ENCODE assay signal across 8 cellular contexts in genomic region chr18:21599585-21600525, GRCh38. TPM values are rescaled to one million over a fixed set of nuclear protein-coding genes. Genes with fewer than 3 reads are reported as not detected.
DNase-seq lines count a peak whose midpoint lies in the region; ATAC-seq and TF ChIP-seq lines count a peak whose summit lies in the region.

No MANE protein-coding gene starts in this region.

- peak overlapping the region; percentile 86 for H3K27ac ChIP-seq in BLaER1

- peak overlapping the region; percentile 98 for H3K27ac Mint-ChIP-seq in glutamatergic neuron (ENCODE audit: unreplicated experiment)

- H3K4me2 ChIP-seq in BLaER1 = peak overlapping the region; percentile 94

- H3K27me3 Mint-ChIP-seq in glutamatergic neuron (ENCODE audit: unreplicated experiment) = peaks cover 3% of the 10 kb centered on the region

- H3K36me3 Mint-ChIP-seq in glutamatergic neuron (ENCODE audit: unreplicated experiment) = no peaks in the 10 kb centered on the region

- H3K4me1 ChIP-seq in BLaER1 = peaks cover 34% of the 10 kb centered on the region

- peak; percentile 77 for DNase-seq in GM13976 (ENCODE audit: low spot score)
- DNase-seq in NCI-H1930 (lab: John Stamatoyannopoulos, UW) = peak; percentile 64 to 69
- DNase-seq in activated naive CD4-positive, alpha-beta T cell treated with anti-CD3 and anti-CD28 coated beads, Interleukin-2, amount 50 U/mL, for 16 hours = peak; percentile 67
- peak; percentile 67 for DNase-seq in glutamatergic neuron
- peak in 31 of 56 donors; percentile 24 to 79 (median 58) for DNase-seq in nucleus accumbens (lab: John Stamatoyannopoulos, UW)
- no peak for DNase-seq in NCI-H446 (lab: John Stamatoyannopoulos, UW)

- TF ChIP-seq CTCF in GM13976 (IDR thresholded peaks at IDR 0.05; ENCODE audit: borderline replicate concordance, control extremely low read depth, extremely low read depth, insufficient read depth, missing control alignments) (no peak), glutamatergic neuron (IDR thresholded peaks at IDR 0.05; ENCODE audit: partially characterized antibody, unreplicated experiment) (no peak)

- H3K27me3 ChIP-seq in BLaER1 = no peaks in the 10 kb centered on the region

- peak overlapping the region; percentile 99 for H3K4me3 Mint-ChIP-seq in glutamatergic neuron (ENCODE audit: unreplicated experiment)

- H3K4me3 ChIP-seq in BLaER1 = peak overlapping the region; percentile 88

- H3K4me1 Mint-ChIP-seq in glutamatergic neuron (ENCODE audit: low read depth, unreplicated experiment) = peaks cover 6% of the 10 kb centered on the region

- peak overlapping the region; percentile 89 for H3K9ac ChIP-seq in BLaER1

- peaks cover 9% of the 10 kb centered on the region for H3K9me3 Mint-ChIP-seq in glutamatergic neuron (ENCODE audit: unreplicated experiment)

- H3K36me3 ChIP-seq in BLaER1 = peaks cover 6% of the 10 kb centered on the region; the same call in 1 of the 2 replicates

- H4K20me1 ChIP-seq in BLaER1 = peaks cover 33% of the 10 kb centered on the region

- ATAC-seq in HG02798 (IDR thresholded peaks at IDR 0.05; ENCODE audit: poor library complexity, unreplicated experiment) = peak; percentile 44

- in situ Hi-C loops in GM13976 (cut with MboI; ENCODE audit: low sequenced_read_pairs, unreplicated experiment) = no loop called here

- H3K9me3 ChIP-seq in BLaER1 = peaks cover 12% of the 10 kb centered on the region

RNA-seq across cellular contexts. Expression of gene ESCO1, which starts 0.6 kb away (rescaled TPM):
- total RNA-seq in glutamatergic neuron (ENCODE audit: unreplicated experiment) = 14.3 TPM

RNA-seq across cellular contexts. Expression of gene SNRPD1, which starts 12.3 kb away (rescaled TPM):
- 56.5 TPM for total RNA-seq in glutamatergic neuron (ENCODE audit: unreplicated experiment)

Comparison
In these comparisons a context has a peak if more than half of its experiments do, and no peak if none do; other contexts are left out.
1. DNase-seq: peak in GM13976 (single experiment), NCI-H1930 (2 of 2), activated naive CD4-positive, alpha-beta T cell treated with anti-CD3 and anti-CD28 coated beads, Interleukin-2, amount 50 U/mL, for 16 hours (single experiment), glutamatergic neuron (single experiment) and nucleus accumbens (31 of 56); none in NCI-H446 (0 of 2).